ENCODE assay signal across 1 cellular context in genomic region chr6:53840027-53840426, GRCh38.
TF ChIP-seq lines count a peak whose summit lies in the region.

No MANE protein-coding gene starts in this region.

TF ChIP-seq in WTC11, 78 proteins besides CTCF, POLR2A, EP300 and RAD21 (continued from another document):
- TF ChIP-seq ARID4B (CRISPR knock-in tag; IDR thresholded peaks at IDR 0.05; ENCODE audit: borderline replicate concordance): no peak
